In genomic region chr2:231133365-231134114, GRCh38 we compare ENCODE assay signal across 28 cellular contexts. TPM values are rescaled to one million over a fixed set of nuclear protein-coding genes. Genes with fewer than 3 reads are reported as not detected.
DNase-seq lines count a peak whose midpoint lies in the region; ATAC-seq and TF ChIP-seq lines count a peak whose summit lies in the region.
"Had no signal": no experiment of that assay in that cellular context is flagged by ENCODE, and none has a peak within 500 bp of the region (broad histone marks: within the 10 kb centered on the region; RNA-seq: fewer than 3 reads in every experiment).

No MANE protein-coding gene starts in this region.

- H3K4me1 ChIP-seq in PC-3 (ENCODE audit: insufficient read depth, low read length) (peaks cover 61% of the 10 kb centered on the region), psoas muscle (peaks cover 33% of the 10 kb centered on the region), gastrocnemius medialis (peaks cover 21 to 42% of the 10 kb centered on the region in 2 donors)

- H3K27me3 ChIP-seq in PC-3 (ENCODE audit: low read length) (no peaks in the 10 kb centered on the region), psoas muscle (ENCODE audit: insufficient read depth in 3 of 3, low read length in 2 of 3) (no peaks in the 10 kb centered on the region), gastrocnemius medialis (no peaks in the 10 kb centered on the region)
- H3K27me3 ChIP-seq: adrenal gland, cardiac muscle cell, gastroesophageal sphincter, thyroid gland had no signal

- POLR2A ChIA-PET in PC-3 (lab: Charles Lee; ENCODE audit: unreplicated experiment) = no interaction called here

- no peak for TF ChIP-seq POLR2A in gastrocnemius medialis (IDR thresholded peaks at IDR 0.05)

- no peaks in the 10 kb centered on the region for H3K9me3 ChIP-seq in PC-3 (ENCODE audit: low read length)
- no peaks in the 10 kb centered on the region for H3K9me3 ChIP-seq in psoas muscle
- H3K9me3 ChIP-seq in gastrocnemius medialis = no peaks in the 10 kb centered on the region
- H3K9me3 ChIP-seq: adrenal gland, gastroesophageal sphincter, thyroid gland had no signal

- H4K20me1 ChIP-seq in PC-3 (ENCODE audit: low read length) = peaks cover 4% of the 10 kb centered on the region; the same call in 1 of the 2 replicates

- no TSS peak for BruUV-seq in PC-3 (replicated peaks; lab: Mats Ljungman, UMichigan)

- H3K36me3 ChIP-seq in PC-3 (ENCODE audit: low read depth, low read length) (0 out of 2 replicates have a peak, but pooled peaks cover 7% of the 10 kb centered on the region), psoas muscle (ENCODE audit: insufficient read depth in 1 of 2, low read depth in 1 of 2) (no peaks in the 10 kb centered on the region), gastrocnemius medialis (no peaks in the 10 kb centered on the region)
- H3K36me3 ChIP-seq: adrenal gland, cardiac muscle cell, gastroesophageal sphincter, thyroid gland had no signal

- WGBS in psoas muscle, 3 donors = 75 to 93% (median 90%) methylated on average over 1 of the region's 1 CpG

- CTCF ChIA-PET in PC-3 (lab: Charles Lee) = no interaction called here

- TF ChIP-seq CTCF in PC-3 (conservative IDR thresholded peaks at IDR 0.05; ENCODE audit: low read depth, low read length) (no peak), fibroblast of pulmonary artery (IDR thresholded peaks at IDR 0.05; ENCODE audit: low read length, missing control alignments) (no peak), psoas muscle (IDR thresholded peaks at IDR 0.05) (no peak), gastrocnemius medialis (IDR thresholded peaks at IDR 0.05 in 4 of 5, conservative IDR thresholded peaks at IDR 0.05 in 1 of 5) (no peak)

- in situ Hi-C loops in gastrocnemius medialis (cut with MboI; ENCODE audit: low sequenced_read_pairs in 4 of 4) = no loop called here

- H3K79me2 ChIP-seq in PC-3 (ENCODE audit: low read length) = peaks cover 52% of the 10 kb centered on the region
- H3K79me2 ChIP-seq: parathyroid adenoma had no signal

- peak overlapping the region; percentile 1; the same call in 1 of the 2 replicates for H3K4me2 ChIP-seq in PC-3 (ENCODE audit: low read length)

- ATAC-seq in PC-3 = no peak
- peak in 3 of 4 donors; percentile 25 to 44 (median 39) for ATAC-seq in psoas muscle
- no peak for ATAC-seq in GM21737 (IDR thresholded peaks at IDR 0.05; ENCODE audit: unreplicated experiment)
- ATAC-seq in GM18907 (IDR thresholded peaks at IDR 0.05; ENCODE audit: unreplicated experiment) = no peak
- ATAC-seq in gastrocnemius medialis = no peak
- ATAC-seq: gastroesophageal sphincter; GM12878; HCT116; naive thymus-derived CD4-positive, alpha-beta T cell; Right ventricle myocardium inferior had no signal

- peak; percentile 16 for DNase-seq in ELR (ENCODE audit: low read depth)
- DNase-seq in PC-3 = peak; percentile 45
- DNase-seq in fibroblast of pulmonary artery (ENCODE audit: low read depth) = peak; percentile 77
- no peak for DNase-seq in psoas muscle
- no peak for DNase-seq in T-helper 9 cell
- no peak for DNase-seq in gastrocnemius medialis
- DNase-seq: activated CD4-positive, alpha-beta T cell treated with anti-CD3 and anti-CD28 coated beads, Interleukin-2, amount 50 U/mL, for 48 hours; activated gamma-delta T cell; activated T-cell treated with anti-CD3 and anti-CD28 coated beads for 4 hours; adrenal gland; CD4-positive, alpha-beta T cell; dermis blood vessel endothelial cell; mesendoderm; naive thymus-derived CD4-positive, alpha-beta T cell; NCI-H1436 treated with DMSO at 0.1 percent for 48 hours; NCI-H2171; NCI-H69; stimulated activated naive CD4-positive, alpha-beta T cell treated with Interleukin-2 at 50 U/mL for 16 hours; T-helper 1 cell; thyroid gland had no signal

- H3K9me2 ChIP-seq in PC-3 (replicated peaks; ENCODE audit: low read length) = no peaks in the 10 kb centered on the region

- peaks cover 4% of the 10 kb centered on the region for H3F3A ChIP-seq in PC-3 (ENCODE audit: low read length, unreplicated experiment)

- H3K4me3 ChIP-seq in PC-3 (ENCODE audit: low read length) (no peak overlapping the region), fibroblast of pulmonary artery (replicated peaks; ENCODE audit: low read depth, low read length) (no peak overlapping the region), psoas muscle (no peak overlapping the region), gastrocnemius medialis (no peak overlapping the region)
- H3K4me3 ChIP-seq: adrenal gland, cardiac muscle cell, gastroesophageal sphincter, GM12878, thyroid gland had no signal

- no peak overlapping the region for H2AFZ ChIP-seq in PC-3 (ENCODE audit: low read length)
- H2AFZ ChIP-seq: parathyroid adenoma had no signal

- H3K27ac ChIP-seq in PC-3 (ENCODE audit: low read length) (0 out of 2 replicates have a peak overlapping the region, but pooled peaks have one; percentile 21), psoas muscle (no peak overlapping the region), gastrocnemius medialis (no peak overlapping the region)
- H3K27ac ChIP-seq: cardiac muscle cell, parathyroid adenoma, thyroid gland had no signal

- intact Hi-C loops in PC-3 (cut with micrococcal nuclease) (loop anchor here (2.0 kb wide), 1 partner anchor 29 kb away; no protein-coding TSS in a partner anchor), psoas muscle (cut with DNase I) (no loop called here), gastrocnemius medialis (cut with DNase I; ENCODE audit: low total_unique reads) (no loop called here)

- H3K9ac ChIP-seq in PC-3 (ENCODE audit: low read length) = no peak overlapping the region
- H3K9ac ChIP-seq: parathyroid adenoma had no signal

RNA-seq across cellular contexts. Expression of gene HTR2B, which starts 8.7 kb away (rescaled TPM):
- not detected in 2 replicates for total RNA-seq in PC-3 (2014; rRNA removed)
- under 1 TPM in 3 of 4 donors, not detected in 1; 0.17 to 0.54 (median 0.24) TPM for total RNA-seq in psoas muscle
- polyA plus RNA-seq in psoas muscle = under 1 TPM in 2 of 3 donors, not detected in 1; 0.08 to 0.13 TPM
- under 1 TPM in 1 of 4 donors, not detected in 3; 0.09 TPM for total RNA-seq in gastrocnemius medialis
- total RNA-seq: cardiac muscle cell; naive thymus-derived CD4-positive, alpha-beta T cell; Right ventricle myocardium inferior had no signal
- polyA plus RNA-seq: cardiac muscle cell had no signal

Comparison
In these comparisons a context has a peak if more than half of its experiments do, and no peak if none do; other contexts are left out.
1. DNase-seq: peak in ELR (single experiment), PC-3 (single experiment) and fibroblast of pulmonary artery (single experiment); none in psoas muscle (0 of 2), T-helper 9 cell (single experiment) and gastrocnemius medialis (0 of 2).
2. ATAC-seq: peak in psoas muscle (3 of 4); none in PC-3 (single experiment), GM21737 (single experiment), GM18907 (single experiment) and gastrocnemius medialis (0 of 2).